ENCODE assay signal across 28 cellular contexts in the genomic region with DNA sequence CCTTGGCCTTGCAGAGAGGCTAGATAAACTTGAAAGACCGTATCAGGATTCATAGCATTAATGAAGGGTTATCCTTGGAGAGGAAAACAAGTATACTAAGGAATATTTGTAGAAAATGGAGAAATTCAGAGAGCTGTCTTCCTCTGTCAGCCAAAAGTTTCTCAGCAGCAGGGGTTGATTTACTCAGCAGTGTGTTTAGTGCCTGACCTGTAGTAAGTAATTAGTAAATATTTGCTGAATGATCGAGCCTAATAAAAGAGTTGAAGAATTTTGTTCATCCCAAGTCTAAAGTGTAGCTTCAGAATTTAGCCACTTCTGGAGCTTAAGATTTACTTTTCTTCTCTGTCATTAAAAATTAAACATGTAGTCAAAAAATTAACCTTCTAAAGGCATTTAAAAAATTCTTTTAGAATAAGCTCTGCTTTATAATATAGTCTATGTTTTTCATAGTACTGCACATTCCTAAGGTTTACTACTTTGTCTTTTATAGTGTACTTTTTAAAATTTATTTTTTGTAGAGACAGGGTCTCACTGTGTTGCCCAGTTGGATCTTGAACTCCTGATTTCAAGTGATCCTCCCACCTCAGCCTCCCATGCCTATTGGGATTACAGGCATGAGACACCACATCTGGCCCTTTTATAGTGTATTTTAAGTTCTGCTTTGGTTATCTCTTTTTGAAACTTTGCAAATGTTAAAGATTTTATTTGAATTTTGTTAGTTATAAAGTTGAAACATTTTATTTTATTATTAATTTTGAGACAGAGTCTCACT.
"Had no signal": no experiment of that assay in that cellular context is flagged by ENCODE, and none has a peak within 500 bp of the region (broad histone marks: within the 10 kb centered on the region; RNA-seq: fewer than 3 reads in every experiment).

No MANE protein-coding gene starts in this region.

- H3K4me3 ChIP-seq: adrenal gland, SJCRH30, SK-N-MC had no signal

- H3K36me3 ChIP-seq: adrenal gland had no signal

- FAIRE-seq: bronchial epithelial cell had no signal

- H3K27ac ChIP-seq: KMS-11, SJCRH30, SK-N-MC had no signal

- H3K4me1 ChIP-seq: adrenal gland, SJCRH30 had no signal

- H3K9ac ChIP-seq: KMS-11 had no signal

- H3K27me3 ChIP-seq: adrenal gland, SJCRH30 had no signal

- H3K9me3 ChIP-seq: adrenal gland, SJCRH30 had no signal

- DNase-seq: activated CD4-positive, alpha-beta memory T cell treated with anti-CD3 and anti-CD28 coated beads for 36 hours; activated CD4-positive, alpha-beta T cell treated with anti-CD3 and anti-CD28 coated beads for 36 hours; activated CD4-positive, alpha-beta T cell treated with anti-CD3 and anti-CD28 coated beads, Interleukin-2, amount 50 U/mL, for 1 hour; activated CD8-positive, alpha-beta memory T cell treated with anti-CD3 and anti-CD28 coated beads, Interleukin-2, amount 50 U/mL, for 4 hours; activated gamma-delta T cell treated with Interleukin-2 at 50 U/mL for 16 hours; activated naive CD4-positive, alpha-beta T cell treated with anti-CD3 and anti-CD28 coated beads for 36 hours; activated T-cell treated with anti-CD3 and anti-CD28 coated beads for 4 hours; activated T-cell treated with anti-CD3 and anti-CD28 coated beads, Interleukin-2, amount 50 U/mL, for 4 hours; adrenal gland; anterior cingulate cortex; caudate nucleus; cerebellar nuclear complex; NCI-H1092 treated with DMSO at 0.1 percent for 48 hours; NCI-H1417; NCI-H1694; NCI-H2029; NCI-H345; NCI-H524 treated with DMSO at 0.1 percent for 48 hours; NCI-H748 treated with DMSO at 0.1 percent for 48 hours; NK-92 treated with Interleukin-12 subunit alpha and Interleukin-12 subunit beta, amount 100 ng/mL, for 24 hours; SHP77; SJCRH30; T1000 had no signal

- ATAC-seq: activated CD4-positive, alpha-beta T cell treated with anti-CD3 and anti-CD28 coated beads for 36 hours; activated CD4-positive, CD25-positive, alpha-beta regulatory T cell treated with anti-CD3 and anti-CD28 coated beads, Interleukin-2, amount 50 U/mL, for 24 hours; activated naive CD4-positive, alpha-beta T cell treated with anti-CD3 and anti-CD28 coated beads, Interleukin-2, amount 50 U/mL, for 72 hours; activated T-cell treated with anti-CD3 and anti-CD28 coated beads, Interleukin-2, amount 50 U/mL, for 4 hours had no signal

- H3K4me2 ChIP-seq: KMS-11 had no signal
